8 cellular contexts compared by ENCODE assay signal in the genomic region with DNA sequence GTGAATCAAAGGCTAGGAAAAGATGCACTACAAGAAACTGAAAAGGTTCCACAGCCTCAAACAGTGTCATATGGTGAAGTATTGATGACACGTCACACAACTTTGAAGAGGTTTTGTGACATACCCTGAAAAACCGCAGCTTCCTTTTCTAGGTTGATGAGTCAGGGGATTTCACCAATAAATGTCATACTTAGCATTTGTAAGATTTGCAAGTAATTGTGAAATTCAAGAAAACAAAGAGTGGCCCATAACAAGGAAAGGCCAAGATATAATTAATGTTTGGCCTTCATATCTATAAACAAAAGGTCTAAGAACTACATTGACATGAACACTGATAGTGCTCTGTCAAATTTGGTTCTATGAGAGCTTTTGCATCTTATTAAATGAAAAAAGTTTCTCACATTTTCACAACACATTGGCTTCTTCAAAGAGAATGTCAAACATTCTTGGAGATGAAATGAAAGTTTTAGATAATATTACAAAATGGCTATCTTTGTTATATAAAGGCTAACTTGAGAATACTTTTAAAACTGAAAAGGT.
DNase-seq lines count a peak whose midpoint lies in the region; ATAC-seq, FAIRE-seq and TF ChIP-seq lines count a peak whose summit lies in the region.

No MANE protein-coding gene starts in this region.

- H3K4me1 ChIP-seq in A549 (peaks cover 18% of the 10 kb centered on the region), vagina (peaks cover 8% of the 10 kb centered on the region)

- no peak for TF ChIP-seq RAD21 in A549 (conservative IDR thresholded peaks at IDR 0.05 in 1 of 2, IDR thresholded peaks at IDR 0.05 in 1 of 2)

- H3K27ac ChIP-seq in A549 (peak overlapping the region; percentile 34 to 75; a peak in 5 of 6 replicates), brain microvascular endothelial cell (peak overlapping the region; percentile 86), vagina (no peak overlapping the region)

- peak; percentile 74 to 84; a peak in 3 of 5 replicates for TF ChIP-seq EP300 in A549 (IDR thresholded peaks at IDR 0.05)

- H3K36me3 ChIP-seq in brain microvascular endothelial cell (replicated peaks) (no peaks in the 10 kb centered on the region), vagina (no peaks in the 10 kb centered on the region)

- POLR2A ChIA-PET in A549 (lab: Yijun Ruan, JAX), result interaction anchor here (1.7 kb wide), 1 partner anchor 62 kb away, joined by 14 read pairs; the partner anchor contains the start of gene NAMPT

- CTCF ChIA-PET in A549 (lab: Yijun Ruan, JAX), result interaction anchor here (0.6 to 1.0 kb wide), 3 partner anchors 62 to 253 kb away, joined by 3 read pairs; partner anchors contain the start of gene NAMPT

- H3K4me3 ChIP-seq in A549, result no peak overlapping the region
- no peak overlapping the region for H3K4me3 ChIP-seq in brain microvascular endothelial cell (ENCODE audit: low read depth, low read length)
- H3K4me3 ChIP-seq in retinal pigment epithelial cell (ENCODE audit: low read length), result no peak overlapping the region
- H3K4me3 ChIP-seq in vagina, result no peak overlapping the region

- 23% methylated on average over 2 of the region's 2 CpGs for WGBS in A549 (ENCODE audit: missing lambda C conversion rate)

- FAIRE-seq in A549 (lab: Jason Lieb, UNC), result no peak

- intact Hi-C loops in vagina (cut with DNase I), result loop anchor here (10.0 kb wide), 1 partner anchor 78 kb away; no protein-coding TSS in a partner anchor

- H3K4me2 ChIP-seq in A549, result peak overlapping the region; percentile 38

- ATAC-seq in A549 (peak; percentile 55 to 59; a peak in 5 of 6 replicates), GM18861 (IDR thresholded peaks at IDR 0.05; ENCODE audit: unreplicated experiment) (peak; percentile 91), HG03039 (IDR thresholded peaks at IDR 0.05; ENCODE audit: unreplicated experiment) (peak; percentile 85)

- in situ Hi-C loops in brain microvascular endothelial cell (cut with HindIII; ENCODE audit: low pct_ligation_motif_present, low sequenced_read_pairs), result no loop called here

- peaks cover 56% of the 10 kb centered on the region for H3K9me3 ChIP-seq in A549
- peaks cover 5% of the 10 kb centered on the region for H3K9me3 ChIP-seq in vagina

- H3K27me3 ChIP-seq in brain microvascular endothelial cell (replicated peaks), result no peaks in the 10 kb centered on the region
- no peaks in the 10 kb centered on the region for H3K27me3 ChIP-seq in vagina

- DNase-seq in A549 (ENCODE audit: low read depth in 1 of 2, low spot score in 1 of 2) (peak; percentile 21 to 75), RPMI7951 (ENCODE audit: low read depth) (peak; percentile 98), brain microvascular endothelial cell (peak; percentile 88), retinal pigment epithelial cell (ENCODE audit: low read depth) (peak; percentile 46), NCI-H1048 (lab: John Stamatoyannopoulos, UW) (no peak), vagina (ENCODE audit: extremely low spot score in 2 of 2) (no peak)

- TF ChIP-seq POLR2A in A549 (IDR thresholded peaks at IDR 0.05; ENCODE audit: low read length) (no peak), vagina (IDR thresholded peaks at IDR 0.05) (no peak)

- TF ChIP-seq CTCF in A549 (IDR thresholded peaks at IDR 0.05), result no peak
- TF ChIP-seq CTCF in brain microvascular endothelial cell (IDR thresholded peaks at IDR 0.05; ENCODE audit: low read depth, low read length, missing control alignments), result no peak
- no peak for TF ChIP-seq CTCF in retinal pigment epithelial cell (conservative IDR thresholded peaks at IDR 0.05; ENCODE audit: low read depth, low read length)
- TF ChIP-seq CTCF in vagina (IDR thresholded peaks at IDR 0.05), result no peak

TF ChIP-seq in A549, 52 proteins besides CTCF, POLR2A, EP300 and RAD21:
- TF ChIP-seq MAFK (IDR thresholded peaks at IDR 0.05; ENCODE audit: partially characterized antibody) (peak; percentile 94), FOSB (CRISPR knock-in tag; IDR thresholded peaks at IDR 0.05) (no peak), KDM1A (IDR thresholded peaks at IDR 0.05; ENCODE audit: low read depth) (no peak), NPAS2 (CRISPR knock-in tag; IDR thresholded peaks at IDR 0.05; ENCODE audit: borderline replicate concordance) (no peak), HOXA7 (CRISPR knock-in tag; IDR thresholded peaks at IDR 0.05) (no peak), CEBPB (IDR thresholded peaks at IDR 0.05) (peak; percentile 84 to 90), ZC3H11A (IDR thresholded peaks at IDR 0.05) (no peak), POLR2AphosphoS2 (conservative IDR thresholded peaks at IDR 0.05; ENCODE audit: low read length) (no peak), SMC3 (IDR thresholded peaks at IDR 0.05) (no peak; the same call in 2 of the 3 replicates), RCOR1 (IDR thresholded peaks at IDR 0.05; ENCODE audit: low read depth, low read length) (no peak), JUNB (IDR thresholded peaks at IDR 0.05) (peak; percentile 83), JUN (IDR thresholded peaks at IDR 0.05) (peak; percentile 47 to 72; a peak in 2 of 5 replicates), FOSL2 (IDR thresholded peaks at IDR 0.05) (peak; percentile 55), FOSL2 (CRISPR knock-in tag; IDR thresholded peaks at IDR 0.05) (peak; percentile 91), ESRRA (IDR thresholded peaks at IDR 0.05; ENCODE audit: borderline replicate concordance, low read length) (no peak), GATA3 (IDR thresholded peaks at IDR 0.05; ENCODE audit: borderline replicate concordance) (peak; percentile 63; the same call in 1 of the 2 replicates), HOXB13 (CRISPR knock-in tag; IDR thresholded peaks at IDR 0.05; ENCODE audit: low read depth) (peak; percentile 41; the same call in 1 of the 2 replicates), CHD2 (IDR thresholded peaks at IDR 0.05; ENCODE audit: low read length, partially characterized antibody) (no peak)
- TF ChIP-seq, protein P1, sequence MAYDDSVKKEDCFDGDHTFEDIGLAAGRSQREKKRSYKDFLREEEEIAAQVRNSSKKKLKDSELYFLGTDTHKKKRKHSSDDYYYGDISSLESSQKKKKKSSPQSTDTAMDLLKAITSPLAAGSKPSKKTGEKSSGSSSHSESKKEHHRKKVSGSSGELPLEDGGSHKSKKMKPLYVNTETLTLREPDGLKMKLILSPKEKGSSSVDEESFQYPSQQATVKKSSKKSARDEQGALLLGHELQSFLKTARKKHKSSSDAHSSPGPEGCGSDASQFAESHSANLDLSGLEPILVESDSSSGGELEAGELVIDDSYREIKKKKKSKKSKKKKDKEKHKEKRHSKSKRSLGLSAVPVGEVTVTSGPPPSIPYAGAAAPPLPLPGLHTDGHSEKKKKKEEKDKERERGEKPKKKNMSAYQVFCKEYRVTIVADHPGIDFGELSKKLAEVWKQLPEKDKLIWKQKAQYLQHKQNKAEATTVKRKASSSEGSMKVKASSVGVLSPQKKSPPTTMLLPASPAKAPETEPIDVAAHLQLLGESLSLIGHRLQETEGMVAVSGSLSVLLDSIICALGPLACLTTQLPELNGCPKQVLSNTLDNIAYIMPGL (CRISPR knock-in tag; IDR thresholded peaks at IDR 0.05; ENCODE audit: borderline replicate concordance), result no peak
- TF ChIP-seq, protein P2, sequence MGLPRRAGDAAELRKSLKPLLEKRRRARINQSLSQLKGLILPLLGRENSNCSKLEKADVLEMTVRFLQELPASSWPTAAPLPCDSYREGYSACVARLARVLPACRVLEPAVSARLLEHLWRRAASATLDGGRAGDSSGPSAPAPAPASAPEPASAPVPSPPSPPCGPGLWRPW (IDR thresholded peaks at IDR 0.05), result peak; percentile 70; the same call in 1 of the 2 replicates
- TF ChIP-seq, protein P3, sequence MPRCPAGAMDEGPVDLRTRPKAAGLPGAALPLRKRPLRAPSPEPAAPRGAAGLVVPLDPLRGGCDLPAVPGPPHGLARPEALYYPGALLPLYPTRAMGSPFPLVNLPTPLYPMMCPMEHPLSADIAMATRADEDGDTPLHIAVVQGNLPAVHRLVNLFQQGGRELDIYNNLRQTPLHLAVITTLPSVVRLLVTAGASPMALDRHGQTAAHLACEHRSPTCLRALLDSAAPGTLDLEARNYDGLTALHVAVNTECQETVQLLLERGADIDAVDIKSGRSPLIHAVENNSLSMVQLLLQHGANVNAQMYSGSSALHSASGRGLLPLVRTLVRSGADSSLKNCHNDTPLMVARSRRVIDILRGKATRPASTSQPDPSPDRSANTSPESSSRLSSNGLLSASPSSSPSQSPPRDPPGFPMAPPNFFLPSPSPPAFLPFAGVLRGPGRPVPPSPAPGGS (IDR thresholded peaks at IDR 0.05), result 0 out of 3 replicates have a peak, but pooled peaks have one; percentile 29

Comparison
In these comparisons a context has a peak if more than half of its experiments do, and no peak if none do; other contexts are left out.
1. DNase-seq: peak in A549 (2 of 2), RPMI7951 (single experiment), brain microvascular endothelial cell (single experiment) and retinal pigment epithelial cell (single experiment); none in NCI-H1048 (single experiment) and vagina (0 of 2).
2. Peak in every context shown above with its lines, with median percentiles within 50 percentile points of each other: ATAC-seq.